In the genomic region with DNA sequence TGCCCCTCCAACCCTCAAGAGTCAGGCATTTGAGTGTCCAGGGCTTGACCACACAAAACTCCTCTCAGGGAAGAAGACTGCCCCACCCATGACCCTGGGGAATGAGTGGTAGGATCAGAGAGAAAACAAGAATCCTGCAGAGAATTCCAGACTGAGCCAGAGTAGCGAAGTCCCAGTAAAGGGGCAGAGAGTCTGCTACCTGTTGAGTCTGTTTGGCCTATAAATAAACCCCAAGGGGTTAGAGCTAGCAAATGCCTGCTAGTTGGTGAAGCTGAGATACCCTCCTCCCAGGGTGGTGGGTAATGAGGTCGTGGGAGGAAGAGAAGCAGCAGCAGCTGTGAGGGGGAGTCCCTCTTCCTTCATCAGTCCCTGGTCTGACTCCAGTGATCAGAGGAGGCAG, we compare ENCODE assay signal across 21 cellular contexts. TPM values are rescaled to one million over a fixed set of nuclear protein-coding genes. Genes with fewer than 3 reads are reported as not detected.
DNase-seq lines count a peak whose midpoint lies in the region; ATAC-seq and TF ChIP-seq lines count a peak whose summit lies in the region.
"Had no signal": no experiment of that assay in that cellular context is flagged by ENCODE, and none has a peak within 500 bp of the region (broad histone marks: within the 10 kb centered on the region; RNA-seq: fewer than 3 reads in every experiment).

No MANE protein-coding gene starts in this region.

- intact Hi-C loops in activated CD4-positive, alpha-beta T cell treated with anti-CD3 and anti-CD28 coated beads, Interleukin-2, amount 10 ng/mL, durations not matched to agents 24 days and 14 days (cut with micrococcal nuclease): no loop called here

- no peak overlapping the region for H3K4me3 ChIP-seq in trophoblast cell (ENCODE audit: low read depth, low read length)
- no peak overlapping the region for H3K4me3 ChIP-seq in endodermal cell (ENCODE audit: low read length)
- H3K4me3 ChIP-seq: A549, coronary artery, neural progenitor cell, right lobe of liver had no signal

- H3K9ac ChIP-seq in trophoblast cell (ENCODE audit: low read length) (no peak overlapping the region), endodermal cell (ENCODE audit: extremely low read depth, low read length, poor library complexity, severe bottlenecking) (no peak overlapping the region)
- H3K9ac ChIP-seq: neural progenitor cell had no signal

- no peak overlapping the region for H2BK12ac ChIP-seq in trophoblast cell (ENCODE audit: low read length)

- no peak overlapping the region for H3K4me2 ChIP-seq in trophoblast cell (ENCODE audit: low read length)
- H3K4me2 ChIP-seq: A549, neural progenitor cell had no signal

- H3K79me2 ChIP-seq in trophoblast cell (ENCODE audit: control insufficient read depth, insufficient read depth, low read length, poor library complexity): no peaks in the 10 kb centered on the region

- peak overlapping the region; percentile 98 for H3K27ac Mint-ChIP-seq in activated CD4-positive, alpha-beta T cell treated with anti-CD3 and anti-CD28 coated beads, Interleukin-2, amount 10 ng/mL, durations not matched to agents 24 days and 14 days
- peak overlapping the region; percentile 96 for H3K27ac Mint-ChIP-seq in activated naive CD8-positive, alpha-beta T cell treated with anti-CD3 and anti-CD28 coated beads, Interleukin-2, amount 50 U/mL, for 24 hours
- no peak overlapping the region for H3K27ac Mint-ChIP-seq in endodermal cell
- H3K27ac Mint-ChIP-seq: neural progenitor cell had no signal

- no peak overlapping the region for H4K12ac ChIP-seq in trophoblast cell (ENCODE audit: low read depth, low read length)

- H3K4me3 Mint-ChIP-seq in activated CD4-positive, alpha-beta T cell treated with anti-CD3 and anti-CD28 coated beads, Interleukin-2, amount 10 ng/mL, durations not matched to agents 24 days and 14 days: peak overlapping the region; percentile 94
- H3K4me3 Mint-ChIP-seq in activated naive CD8-positive, alpha-beta T cell treated with anti-CD3 and anti-CD28 coated beads, Interleukin-2, amount 50 U/mL, for 24 hours: peak overlapping the region; percentile 96
- H3K4me3 Mint-ChIP-seq in endodermal cell: no peak overlapping the region
- H3K4me3 Mint-ChIP-seq: neural progenitor cell had no signal

- H3K36me3 ChIP-seq in KOPT-K1 (ENCODE audit: insufficient read depth, low read length): peaks cover 62% of the 10 kb centered on the region
- no peaks in the 10 kb centered on the region for H3K36me3 ChIP-seq in trophoblast cell (ENCODE audit: control insufficient read depth in 1 of 2, insufficient read depth in 2 of 2, low read length in 2 of 2)
- no peaks in the 10 kb centered on the region for H3K36me3 ChIP-seq in endodermal cell (ENCODE audit: control insufficient read depth, insufficient read depth, low read length)
- H3K36me3 ChIP-seq: neural progenitor cell, right lobe of liver had no signal

- peaks cover 71% of the 10 kb centered on the region for H3K4me1 Mint-ChIP-seq in activated CD4-positive, alpha-beta T cell treated with anti-CD3 and anti-CD28 coated beads, Interleukin-2, amount 10 ng/mL, durations not matched to agents 24 days and 14 days
- H3K4me1 Mint-ChIP-seq in activated naive CD8-positive, alpha-beta T cell treated with anti-CD3 and anti-CD28 coated beads, Interleukin-2, amount 50 U/mL, for 24 hours: peaks cover 78% of the 10 kb centered on the region
- no peaks in the 10 kb centered on the region for H3K4me1 Mint-ChIP-seq in endodermal cell
- H3K4me1 Mint-ChIP-seq: neural progenitor cell had no signal

- H3K36me3 Mint-ChIP-seq in activated CD4-positive, alpha-beta T cell treated with anti-CD3 and anti-CD28 coated beads, Interleukin-2, amount 10 ng/mL, durations not matched to agents 24 days and 14 days (ENCODE audit: low read depth): peaks cover 78% of the 10 kb centered on the region
- H3K36me3 Mint-ChIP-seq in activated naive CD8-positive, alpha-beta T cell treated with anti-CD3 and anti-CD28 coated beads, Interleukin-2, amount 50 U/mL, for 24 hours (ENCODE audit: low read depth): peaks cover 73% of the 10 kb centered on the region
- no peaks in the 10 kb centered on the region for H3K36me3 Mint-ChIP-seq in endodermal cell (ENCODE audit: low read depth)
- H3K36me3 Mint-ChIP-seq: neural progenitor cell had no signal

- no peaks in the 10 kb centered on the region for H3K9me3 Mint-ChIP-seq in activated CD4-positive, alpha-beta T cell treated with anti-CD3 and anti-CD28 coated beads, Interleukin-2, amount 10 ng/mL, durations not matched to agents 24 days and 14 days
- no peaks in the 10 kb centered on the region for H3K9me3 Mint-ChIP-seq in activated naive CD8-positive, alpha-beta T cell treated with anti-CD3 and anti-CD28 coated beads, Interleukin-2, amount 50 U/mL, for 24 hours
- H3K9me3 Mint-ChIP-seq in endodermal cell: no peaks in the 10 kb centered on the region
- H3K9me3 Mint-ChIP-seq: neural progenitor cell had no signal

- no peak overlapping the region for H2AFZ ChIP-seq in trophoblast cell (ENCODE audit: insufficient read depth, low read length, poor library complexity)
- H2AFZ ChIP-seq: neural progenitor cell had no signal

- H3K18ac ChIP-seq in trophoblast cell (ENCODE audit: low read length): no peak overlapping the region

- no peak overlapping the region for H3K23ac ChIP-seq in trophoblast cell (ENCODE audit: low read length)

- no peaks in the 10 kb centered on the region for H3K4me1 ChIP-seq in trophoblast cell (ENCODE audit: control insufficient read depth in 1 of 2, insufficient read depth in 2 of 2, low read length in 2 of 2)
- H3K4me1 ChIP-seq in endodermal cell (ENCODE audit: control insufficient read depth, insufficient read depth, low read length): no peaks in the 10 kb centered on the region
- H3K4me1 ChIP-seq: A549, Caco-2, neural progenitor cell, right lobe of liver had no signal

- H2AK5ac ChIP-seq in trophoblast cell (ENCODE audit: low read length): no peak overlapping the region

- no peak overlapping the region for H3K4ac ChIP-seq in trophoblast cell (ENCODE audit: low read depth, low read length)

- H3K27me3 ChIP-seq in trophoblast cell (ENCODE audit: insufficient read depth, low read length) (no peaks in the 10 kb centered on the region), endodermal cell (ENCODE audit: control insufficient read depth, insufficient read depth, low read length, poor library complexity, severe bottlenecking) (peaks cover 34% of the 10 kb centered on the region)
- H3K27me3 ChIP-seq: right lobe of liver had no signal

- no peak overlapping the region for H2BK120ac ChIP-seq in trophoblast cell (ENCODE audit: insufficient read depth, low read length, poor library complexity)

- no peak for ATAC-seq in activated naive CD8-positive, alpha-beta T cell treated with anti-CD3 and anti-CD28 coated beads, Interleukin-2, amount 50 U/mL, for 24 hours
- ATAC-seq: A549, left colon, right lobe of liver had no signal

- no CpG with 5 or more reads among the region's 2 CpGs for WGBS in trophoblast cell (ENCODE audit: extremely low coverage, insufficient coverage, insufficient read length)
- 67 to 100% methylated on average over 1 to 2 of the region's 2 CpGs for WGBS in endodermal cell (ENCODE audit: insufficient coverage in 1 of 2, insufficient read length in 1 of 2), 2 experiments

- DNase-seq in activated CD4-positive, alpha-beta T cell treated with anti-CD3 and anti-CD28 coated beads, Interleukin-2, amount 10 ng/mL, durations not matched to agents 24 days and 14 days: no peak
- DNase-seq in activated CD4-positive, alpha-beta T cell treated with anti-CD3 and anti-CD28 coated beads, Interleukin-2, amount 50 U/mL, for 4 hours: no peak
- no peak for DNase-seq in activated naive CD8-positive, alpha-beta T cell treated with anti-CD3 and anti-CD28 coated beads, Interleukin-2, amount 50 U/mL, for 24 hours
- no peak for DNase-seq in trophoblast cell
- DNase-seq in endodermal cell: no peak
- DNase-seq in NCI-H774 (lab: John Stamatoyannopoulos, UW): no peak
- no peak for DNase-seq in caudate nucleus (lab: John Stamatoyannopoulos, UW)
- DNase-seq: Caco-2; HCEC 1CT; hippocampal formation; left colon; NCI-H1694 treated with DMSO at 0.1 percent for 48 hours; right lobe of liver; stimulated activated naive CD4-positive, alpha-beta T cell treated with Interleukin-2 at 50 U/mL for 16 hours; T-helper 9 cell had no signal

- TF ChIP-seq CTCF in endodermal cell (conservative IDR thresholded peaks at IDR 0.05): no peak

- H3K14ac ChIP-seq in trophoblast cell (ENCODE audit: low read length): no peak overlapping the region

- peak overlapping the region; percentile 100 for H3K27ac ChIP-seq in KOPT-K1 (ENCODE audit: low read depth, low read length, poor library complexity, severe bottlenecking)
- no peak overlapping the region for H3K27ac ChIP-seq in trophoblast cell (ENCODE audit: low read depth, low read length)
- H3K27ac ChIP-seq in endodermal cell (ENCODE audit: low read depth, low read length): no peak overlapping the region
- H3K27ac ChIP-seq in caudate nucleus (ENCODE audit: low read depth, low read length): no peak overlapping the region
- H3K27ac ChIP-seq: A549, coronary artery, neural progenitor cell, right lobe of liver, RWPE1 had no signal

- H2BK5ac ChIP-seq in trophoblast cell (ENCODE audit: low read depth, low read length, poor library complexity): no peak overlapping the region

- H4K8ac ChIP-seq in trophoblast cell (ENCODE audit: low read depth, low read length): no peak overlapping the region

- H3K27me3 Mint-ChIP-seq in activated CD4-positive, alpha-beta T cell treated with anti-CD3 and anti-CD28 coated beads, Interleukin-2, amount 10 ng/mL, durations not matched to agents 24 days and 14 days: no peaks in the 10 kb centered on the region
- no peaks in the 10 kb centered on the region for H3K27me3 Mint-ChIP-seq in activated naive CD8-positive, alpha-beta T cell treated with anti-CD3 and anti-CD28 coated beads, Interleukin-2, amount 50 U/mL, for 24 hours
- peaks cover 49% of the 10 kb centered on the region for H3K27me3 Mint-ChIP-seq in endodermal cell (ENCODE audit: insufficient read depth)

- H3K79me1 ChIP-seq in trophoblast cell (ENCODE audit: low read length): no peaks in the 10 kb centered on the region

- no peaks in the 10 kb centered on the region for H3K9me3 ChIP-seq in KOPT-K1 (ENCODE audit: insufficient read depth, low read length, poor library complexity, severe bottlenecking)
- H3K9me3 ChIP-seq in trophoblast cell (ENCODE audit: insufficient read depth, low read depth, low read length): no peaks in the 10 kb centered on the region
- no peaks in the 10 kb centered on the region for H3K9me3 ChIP-seq in endodermal cell (ENCODE audit: control insufficient read depth, low read length)
- H3K9me3 ChIP-seq: A549, Caco-2, right lobe of liver had no signal

- peak overlapping the region; percentile 12 for H4K91ac ChIP-seq in trophoblast cell (ENCODE audit: low read depth, low read length)

RNA-seq across cellular contexts. Expression of a gene that starts 2.5 kb away (rescaled TPM):
- total RNA-seq in activated CD4-positive, alpha-beta T cell treated with anti-CD3 and anti-CD28 coated beads, Interleukin-2, amount 10 ng/mL, durations not matched to agents 24 days and 14 days: 392 and 394 TPM in 2 replicates
- 0.54 and 0.63 TPM in 2 replicates for polyA plus RNA-seq in trophoblast cell (2013)
- not detected for total RNA-seq in endodermal cell
- polyA plus RNA-seq in endodermal cell (2013, experiment 1 of 2): not detected
- polyA plus RNA-seq in endodermal cell (2013, experiment 2 of 2): not detected
- total RNA-seq: Caco-2, fibroblast of lung had no signal
- polyA plus RNA-seq: A549, fibroblast of lung had no signal

RNA-seq across cellular contexts. Expression of a gene that starts 26.0 kb away (rescaled TPM):
- total RNA-seq in activated CD4-positive, alpha-beta T cell treated with anti-CD3 and anti-CD28 coated beads, Interleukin-2, amount 10 ng/mL, durations not matched to agents 24 days and 14 days: 2.4 and 3.2 TPM in 2 replicates
- polyA plus RNA-seq in trophoblast cell (2013): 2.4 TPM in 2 replicates
- total RNA-seq in endodermal cell: 1 to 10 TPM; 3.1 to 5.4 TPM
- polyA plus RNA-seq in endodermal cell (2013, experiment 1 of 2): 2.8 TPM
- 2.7 TPM for polyA plus RNA-seq in endodermal cell (2013, experiment 2 of 2)

RNA-seq across cellular contexts. Expression of a gene that starts 47.6 kb away (rescaled TPM):
- total RNA-seq in activated CD4-positive, alpha-beta T cell treated with anti-CD3 and anti-CD28 coated beads, Interleukin-2, amount 10 ng/mL, durations not matched to agents 24 days and 14 days: 0.07 TPM in 1 of 2 replicates, not detected in the other
- 15.9 and 17.9 TPM in 2 replicates for polyA plus RNA-seq in trophoblast cell (2013)
- total RNA-seq in endodermal cell: 10 to 100 TPM; 13.8 to 18.2 TPM
- 0.64 TPM for polyA plus RNA-seq in endodermal cell (2013, experiment 1 of 2)
- 0.50 TPM for polyA plus RNA-seq in endodermal cell (2013, experiment 2 of 2)

RNA-seq across cellular contexts. Expression of a gene that starts 53.7 kb away (rescaled TPM):
- total RNA-seq in activated CD4-positive, alpha-beta T cell treated with anti-CD3 and anti-CD28 coated beads, Interleukin-2, amount 10 ng/mL, durations not matched to agents 24 days and 14 days: 15.1 TPM in 2 replicates
- 0.12 TPM in 1 of 2 replicates, not detected in the other for polyA plus RNA-seq in trophoblast cell (2013)
- not detected for total RNA-seq in endodermal cell
- not detected for polyA plus RNA-seq in endodermal cell (2013, experiment 1 of 2)
- not detected for polyA plus RNA-seq in endodermal cell (2013, experiment 2 of 2)
- total RNA-seq: Caco-2 had no signal
- polyA plus RNA-seq: A549 had no signal

Comparison
In these comparisons a context has a peak if more than half of its experiments do, and no peak if none do; other contexts are left out.
1. RNA of a gene that starts 2.5 kb away (total RNA-seq): 392 to 394 TPM in activated CD4-positive, alpha-beta T cell treated with anti-CD3 and anti-CD28 coated beads, Interleukin-2, amount 10 ng/mL, durations not matched to agents 24 days and 14 days; not detected in endodermal cell; every median in the first group is over 100 times any median in the second.
2. RNA of a gene that starts 47.6 kb away (total RNA-seq): 13.8 to 18.2 TPM in endodermal cell; 0.07 TPM in activated CD4-positive, alpha-beta T cell treated with anti-CD3 and anti-CD28 coated beads, Interleukin-2, amount 10 ng/mL, durations not matched to agents 24 days and 14 days; every median in the first group is over 10 times any median in the second.